Comparison of ENCODE assay signal across 28 cellular contexts in genomic region chr11:73888244-73888643, GRCh38.
"Had no signal": no experiment of that assay in that cellular context is flagged by ENCODE, and none has a peak within 500 bp of the region (broad histone marks: within the 10 kb centered on the region; RNA-seq: fewer than 3 reads in every experiment).

No MANE protein-coding gene starts in this region.

- H3K36me3 ChIP-seq: brain microvascular endothelial cell, breast epithelium had no signal

- DNase-seq: activated effector memory CD4-positive, alpha-beta T cell treated with anti-CD3 and anti-CD28 coated beads, Interleukin-2, amount 50 U/mL, for 16 hours; activated effector memory CD4-positive, alpha-beta T cell treated with Interleukin-2 at 50 U/mL for 16 hours; activated gamma-delta T cell; activated gamma-delta T cell treated with Interleukin-2 at 50 U/mL for 16 hours; activated naive CD4-positive, alpha-beta T cell; activated naive CD4-positive, alpha-beta T cell treated with anti-CD3 and anti-CD28 coated beads, Interleukin-2, amount 10 ng/mL, durations not matched to agents 7 days and 5 days; activated naive CD4-positive, alpha-beta T cell treated with anti-CD3 and anti-CD28 coated beads, Interleukin-2, amount 50 U/mL, for 16 hours; activated naive CD4-positive, alpha-beta T cell treated with Interleukin-2 at 50 U/mL for 16 hours; activated naive CD8-positive, alpha-beta T cell treated with anti-CD3 and anti-CD28 coated beads for 36 hours; activated naive CD8-positive, alpha-beta T cell treated with anti-CD3 and anti-CD28 coated beads, Interleukin-2, amount 10 ng/mL, durations not matched to agents 7 days and 5 days; activated naive CD8-positive, alpha-beta T cell treated with anti-CD3 and anti-CD28 coated beads, Interleukin-2, amount 50 U/mL, for 24 hours; activated T-cell treated with anti-CD3 and anti-CD28 coated beads for 4 hours; activated T-cell treated with anti-CD3 and anti-CD28 coated beads, Interleukin-2, amount 50 U/mL, for 1 hour; activated T-cell treated with anti-CD3 and anti-CD28 coated beads, Interleukin-2, amount 50 U/mL, for 24 hours; activated T-cell treated with anti-CD3 and anti-CD28 coated beads, Interleukin-2, amount 50 U/mL, for 4 hours; activated T-cell treated with anti-CD3 and anti-CD28 coated beads, Interleukin-2, amount 50 U/mL, for 48 hours; activated T-cell treated with anti-CD3 and anti-CD28 coated beads, Interleukin-2, amount 50 U/mL, for 72 hours; adrenal gland; amniotic stem cell; amygdala; anterior cingulate cortex; aorta; brain microvascular endothelial cell; central memory CD4-positive, alpha-beta T cell; cerebellar nuclear complex had no signal

- H3K4me1 ChIP-seq: ascending aorta, breast epithelium had no signal

- H3K4me3 ChIP-seq: adrenal gland, ascending aorta, breast epithelium, cardiac muscle cell had no signal

- H3K9me3 ChIP-seq: adrenal gland, ascending aorta, breast epithelium had no signal

- H3K27me3 ChIP-seq: adrenal gland, ascending aorta, brain microvascular endothelial cell, breast epithelium, cardiac muscle cell had no signal

- ATAC-seq: activated naive CD8-positive, alpha-beta T cell treated with anti-CD3 and anti-CD28 coated beads, Interleukin-2, amount 50 U/mL, for 24 hours had no signal

- H3K27ac ChIP-seq: ascending aorta, brain microvascular endothelial cell, breast epithelium, cardiac muscle cell had no signal
